9 cellular contexts compared by ENCODE assay signal in the genomic region with DNA sequence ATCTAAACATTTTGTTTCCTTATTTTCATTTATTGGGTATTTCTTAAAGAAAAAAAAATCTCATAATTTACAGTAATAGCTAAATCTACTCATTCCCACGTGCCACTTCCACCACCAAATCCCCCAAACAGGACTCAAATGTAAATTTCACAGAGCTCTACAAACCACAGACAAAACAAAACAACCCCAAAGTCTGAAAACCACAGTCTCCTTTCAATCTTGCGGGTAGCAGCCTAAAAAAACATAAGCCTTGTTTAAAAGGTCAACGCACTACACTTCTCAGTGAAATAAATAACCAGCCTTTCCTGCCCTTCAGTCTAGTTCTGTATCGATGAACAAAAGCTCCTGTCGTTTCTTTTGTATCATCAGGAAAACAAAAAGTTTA.
DNase-seq lines count a peak whose midpoint lies in the region; ATAC-seq and TF ChIP-seq lines count a peak whose summit lies in the region.
"Had no signal": no experiment of that assay in that cellular context is flagged by ENCODE, and none has a peak within 500 bp of the region (broad histone marks: within the 10 kb centered on the region; RNA-seq: fewer than 3 reads in every experiment).

No MANE protein-coding gene starts in this region.

- DNase-seq in GM12864 (ENCODE audit: low read depth) = peak; percentile 42
- DNase-seq in GM23338 (ENCODE audit: low spot score) = no peak
- peak; percentile 72 for DNase-seq in MM.1S
- no peak for DNase-seq in dorsolateral prefrontal cortex
- DNase-seq in naive thymus-derived CD8-positive, alpha-beta T cell = peak in 8 of 10 donors; percentile 41 to 84 (median 70)
- DNase-seq in adrenal gland = no peak
- no peak for DNase-seq in AML-193 (lab: John Stamatoyannopoulos, UW)
- DNase-seq in DMS79 treated with DMSO at 0.1 percent for 48 hours (lab: John Stamatoyannopoulos, UW) = no peak

- H2AFZ ChIP-seq in GM23338 (no peak overlapping the region), MM.1S (ENCODE audit: low read length) (peak overlapping the region; percentile 33)

- WGBS in adrenal gland, 4 donors = 17 to 29% (median 25%) methylated on average over 5 of the region's 5 CpGs

- H3K9me3 Mint-ChIP-seq in GM23338 = no peaks in the 10 kb centered on the region
- H3K9me3 Mint-ChIP-seq in naive thymus-derived CD8-positive, alpha-beta T cell = no peaks in the 10 kb centered on the region

- no peak for TF ChIP-seq POLR2A in adrenal gland (IDR thresholded peaks at IDR 0.05)

- H3K27me3 Mint-ChIP-seq in GM23338 (ENCODE audit: insufficient read depth, low read depth, poor library complexity) = peaks cover 5% of the 10 kb centered on the region
- no peaks in the 10 kb centered on the region for H3K27me3 Mint-ChIP-seq in naive thymus-derived CD8-positive, alpha-beta T cell

- intact Hi-C loops in dorsolateral prefrontal cortex (cut with DNase I) = no loop called here
- intact Hi-C loops in adrenal gland (cut with DNase I) = no loop called here

- H3K4me3 ChIP-seq in GM12864 (ENCODE audit: low read depth, low read length) (peak overlapping the region; percentile 65), GM23338 (peak overlapping the region; percentile 53), MM.1S (ENCODE audit: low read length) (peak overlapping the region; percentile 57), dorsolateral prefrontal cortex (peak overlapping the region in 58 of 59 donors; percentile 8 to 66 (median 46)), adrenal gland (peak overlapping the region in 1 of 4 donors; percentile 1)
- H3K4me3 ChIP-seq: SJSA1 had no signal

- no peaks in the 10 kb centered on the region for H3K27me3 ChIP-seq in GM23338 (ENCODE audit: insufficient read depth)
- 0 out of 2 replicates have a peak, but pooled peaks cover 4% of the 10 kb centered on the region for H3K27me3 ChIP-seq in MM.1S (replicated peaks; ENCODE audit: insufficient read depth, low read length)
- H3K27me3 ChIP-seq in dorsolateral prefrontal cortex = peaks cover 0 to 15% (median 0%) of the 10 kb centered on the region in 45 donors
- no peaks in the 10 kb centered on the region for H3K27me3 ChIP-seq in adrenal gland
- H3K27me3 ChIP-seq: SJSA1 had no signal

- H3K9ac ChIP-seq in MM.1S (ENCODE audit: low read length) = peak overlapping the region; percentile 36; the same call in 1 of the 2 replicates

- H3K4me1 ChIP-seq in GM23338 (ENCODE audit: insufficient read depth) (peaks cover 50% of the 10 kb centered on the region), MM.1S (ENCODE audit: low read length) (peaks cover 23% of the 10 kb centered on the region), adrenal gland (replicated peaks in 1 of 2) (peaks cover 0 to 36% of the 10 kb centered on the region in 2 donors)

- H3K27ac Mint-ChIP-seq in GM23338 = peak overlapping the region; percentile 93; the same call in 1 of the 2 replicates
- peak overlapping the region; percentile 96 to 100 (median 99) for H3K27ac Mint-ChIP-seq in naive thymus-derived CD8-positive, alpha-beta T cell

- H3F3A ChIP-seq in GM23338 (replicated peaks; ENCODE audit: low read depth) (no peaks in the 10 kb centered on the region), MM.1S (ENCODE audit: insufficient read depth, low read length) (peaks cover 19% of the 10 kb centered on the region)

- peak overlapping the region; percentile 80 for H3K4me3 Mint-ChIP-seq in GM23338
- H3K4me3 Mint-ChIP-seq in naive thymus-derived CD8-positive, alpha-beta T cell = peak overlapping the region; percentile 88 to 99 (median 97)

- H3K4me1 Mint-ChIP-seq in GM23338 = peaks cover 52% of the 10 kb centered on the region
- H3K4me1 Mint-ChIP-seq in naive thymus-derived CD8-positive, alpha-beta T cell = peaks cover 26 to 78% (median 66%) of the 10 kb centered on the region in 4 donors

- H3K36me3 ChIP-seq in GM23338 (ENCODE audit: insufficient read depth) (no peaks in the 10 kb centered on the region), MM.1S (replicated peaks; ENCODE audit: insufficient read depth, low read length) (no peaks in the 10 kb centered on the region), adrenal gland (replicated peaks in 1 of 2) (no peaks in the 10 kb centered on the region)
- H3K36me3 ChIP-seq: SJSA1 had no signal

- H3K9me3 ChIP-seq in MM.1S (replicated peaks; ENCODE audit: insufficient read depth, low read length) (no peaks in the 10 kb centered on the region), adrenal gland (replicated peaks in 1 of 3) (no peaks in the 10 kb centered on the region)
- H3K9me3 ChIP-seq: SJSA1 had no signal

- no peak for TF ChIP-seq CTCF in GM12864 (IDR thresholded peaks at IDR 0.05; ENCODE audit: low read depth, low read length, missing control alignments)
- TF ChIP-seq CTCF in GM23338 (conservative IDR thresholded peaks at IDR 0.05; ENCODE audit: low read depth in 2 of 2) = no peak
- TF ChIP-seq CTCF in MM.1S (IDR thresholded peaks at IDR 0.05; ENCODE audit: low read length) = no peak
- TF ChIP-seq CTCF in dorsolateral prefrontal cortex (IDR thresholded peaks at IDR 0.05 in 54 of 56, conservative IDR thresholded peaks at IDR 0.05 in 2 of 56; ENCODE audit: low read depth in 1 of 56, partially characterized antibody in 56 of 56) = no peak
- no peak for TF ChIP-seq CTCF in adrenal gland (IDR thresholded peaks at IDR 0.05)

- POLR2A ChIA-PET in naive thymus-derived CD8-positive, alpha-beta T cell (lab: Charles Lee) = interaction anchor here (0.6 to 23.3 kb wide), 12 partner anchors 11 to 296 kb away, joined by 3 to 654 read pairs (median 8); partner anchors contain the start of gene FHIP2A

- no peaks in the 10 kb centered on the region for H4K20me1 ChIP-seq in GM23338 (replicated peaks; ENCODE audit: insufficient read depth)
- no peaks in the 10 kb centered on the region for H4K20me1 ChIP-seq in MM.1S (ENCODE audit: insufficient read depth, low read length)

- no peaks in the 10 kb centered on the region for H3K36me3 Mint-ChIP-seq in GM23338 (ENCODE audit: low read depth)
- peaks cover 3 to 11% (median 8%) of the 10 kb centered on the region in 3 donors for H3K36me3 Mint-ChIP-seq in naive thymus-derived CD8-positive, alpha-beta T cell

- peak overlapping the region; percentile 77 for H3K4me2 ChIP-seq in GM23338
- peak overlapping the region; percentile 95 for H3K4me2 ChIP-seq in MM.1S (ENCODE audit: low read depth, low read length)

- H3K27ac ChIP-seq in GM23338 (ENCODE audit: low read depth) = no peak overlapping the region
- H3K27ac ChIP-seq in MM.1S (ENCODE audit: low read length) = peak overlapping the region; percentile 71; the same call in 1 of the 2 replicates
- H3K27ac ChIP-seq in dorsolateral prefrontal cortex = peak overlapping the region in 46 of 59 donors; percentile 1 to 81 (median 47)
- H3K27ac ChIP-seq in adrenal gland = peak overlapping the region in 2 of 5 donors; percentile 32 to 63
- H3K27ac ChIP-seq: SJSA1 had no signal

- H3K9me2 ChIP-seq in GM23338 (ENCODE audit: insufficient read depth) = no peaks in the 10 kb centered on the region
- H3K9me2 ChIP-seq in MM.1S (replicated peaks; ENCODE audit: insufficient read depth, low read length) = no peaks in the 10 kb centered on the region

- no peak for ATAC-seq in GM23338
- ATAC-seq in naive thymus-derived CD8-positive, alpha-beta T cell = peak; percentile 37 to 50

- H3K79me2 ChIP-seq in GM23338 (replicated peaks; ENCODE audit: insufficient read depth) (peaks cover 48% of the 10 kb centered on the region), MM.1S (ENCODE audit: low read length) (0 out of 2 replicates have a peak, but pooled peaks cover 7% of the 10 kb centered on the region)

TF ChIP-seq in GM23338, 12 proteins besides CTCF, POLR2A, EP300 and RAD21 (continues in another document):
- TF ChIP-seq ZNF331 (CRISPR knock-in tag; IDR thresholded peaks at IDR 0.05; ENCODE audit: low read depth) = no peak
- TF ChIP-seq EZH2phosphoT487 (IDR thresholded peaks at IDR 0.05; ENCODE audit: unreplicated experiment) = no peak
- TF ChIP-seq NANOG (IDR thresholded peaks at IDR 0.05; ENCODE audit: borderline replicate concordance) = no peak
- TF ChIP-seq CREB1 (CRISPR knock-in tag; IDR thresholded peaks at IDR 0.05; ENCODE audit: low read depth) = no peak
- TF ChIP-seq REST (IDR thresholded peaks at IDR 0.05; ENCODE audit: unreplicated experiment) = no peak

Comparison
In these comparisons a context has a peak if more than half of its experiments do, and no peak if none do; other contexts are left out.
1. DNase-seq: peak in GM12864 (single experiment), MM.1S (single experiment) and naive thymus-derived CD8-positive, alpha-beta T cell (8 of 10); none in GM23338 (single experiment), dorsolateral prefrontal cortex (0 of 10), adrenal gland (0 of 7), AML-193 (0 of 2) and DMS79 treated with DMSO at 0.1 percent for 48 hours (single experiment).